Comparison of ENCODE assay signal across 20 cellular contexts in the genomic region with DNA sequence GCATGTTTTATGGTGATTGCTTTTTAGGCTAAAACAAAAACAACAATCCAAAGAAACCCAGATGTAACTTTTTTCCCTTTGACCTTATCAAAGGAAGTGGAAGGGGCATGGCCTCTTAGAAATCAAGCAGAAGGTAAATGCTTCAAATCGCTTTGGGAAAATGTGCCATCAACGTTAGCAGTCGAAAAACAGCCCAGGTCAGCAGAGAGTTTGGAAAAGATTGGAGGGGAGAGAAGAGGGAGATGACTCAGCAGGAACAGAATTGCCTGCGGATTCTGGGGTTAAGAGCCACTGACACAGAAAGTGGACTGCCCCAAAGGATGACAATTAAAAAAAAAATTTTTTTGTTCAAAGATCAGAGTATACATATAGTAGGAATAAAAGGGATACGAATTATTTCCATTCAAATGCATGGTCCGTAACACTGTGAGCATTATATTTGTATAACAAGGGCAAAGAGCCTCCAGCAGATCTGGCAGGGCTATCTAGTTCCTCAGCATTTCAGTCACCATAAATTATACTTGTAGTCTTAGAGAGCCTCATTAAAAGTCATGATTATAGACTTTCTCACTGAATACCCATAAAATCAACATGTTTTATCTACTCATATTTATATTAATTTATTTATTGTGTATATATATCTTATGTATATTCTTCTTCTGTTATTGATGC.
DNase-seq lines count a peak whose midpoint lies in the region; ATAC-seq and TF ChIP-seq lines count a peak whose summit lies in the region.
"Had no signal": no experiment of that assay in that cellular context is flagged by ENCODE, and none has a peak within 500 bp of the region (broad histone marks: within the 10 kb centered on the region; RNA-seq: fewer than 3 reads in every experiment).

No MANE protein-coding gene starts in this region.

- H3K27me3 Mint-ChIP-seq in natural killer cell (ENCODE audit: low read depth in 2 of 2): no peaks in the 10 kb centered on the region
- H3K27me3 Mint-ChIP-seq in progenitor cell of endocrine pancreas: no peaks in the 10 kb centered on the region
- H3K27me3 Mint-ChIP-seq: activated naive CD4-positive, alpha-beta T cell treated with anti-CD3 and anti-CD28 coated beads, Interleukin-2, amount 50 U/mL, for 24 hours; CD4-positive, alpha-beta memory T cell; naive thymus-derived CD4-positive, alpha-beta T cell had no signal

- H3K27me3 ChIP-seq in ACC112 (ENCODE audit: insufficient read depth, low read length): no peaks in the 10 kb centered on the region
- H3K27me3 ChIP-seq: cardiac muscle cell, stomach had no signal

- ATAC-seq in natural killer cell: no peak
- ATAC-seq: left ventricle myocardium superior; naive thymus-derived CD4-positive, alpha-beta T cell; Panc1 had no signal

- TF ChIP-seq CTCF in astrocyte of the spinal cord (IDR thresholded peaks at IDR 0.05; ENCODE audit: low read depth, low read length): no peak
- no peak for TF ChIP-seq CTCF in natural killer cell (IDR thresholded peaks at IDR 0.05)
- TF ChIP-seq CTCF in progenitor cell of endocrine pancreas (IDR thresholded peaks at IDR 0.05; ENCODE audit: unreplicated experiment): no peak

- peak overlapping the region; percentile 17 for H2AFZ ChIP-seq in ACC112 (ENCODE audit: low read length, unreplicated experiment)

- no peak overlapping the region for H3K27ac ChIP-seq in ACC112 (ENCODE audit: low read depth, low read length)
- H3K27ac ChIP-seq: cardiac muscle cell, stomach had no signal

- DNase-seq in HT1080 (ENCODE audit: low read depth): peak; percentile 3
- peak; percentile 37 for DNase-seq in astrocyte of the spinal cord (ENCODE audit: low read depth, low spot score)
- peak; percentile 19 for DNase-seq in medulla oblongata (ENCODE audit: extremely low spot score)
- no peak for DNase-seq in natural killer cell
- no peak for DNase-seq in KBM-7
- no peak for DNase-seq in mucosa of gallbladder (ENCODE audit: low spot score)
- no peak for DNase-seq in progenitor cell of endocrine pancreas (ENCODE audit: low spot score, unreplicated experiment)
- DNase-seq: activated T-cell treated with anti-CD3 and anti-CD28 coated beads, Interleukin-2, amount 50 U/mL, for 1 hour; CD4-positive, alpha-beta memory T cell; effector memory CD4-positive, alpha-beta T cell; left ventricle myocardium superior; naive thymus-derived CD4-positive, alpha-beta T cell; NCI-H1930; NCI-H526 treated with DMSO at 0.1 percent for 48 hours; stimulated activated CD4-positive, alpha-beta T cell treated with anti-CD3 and anti-CD28 coated beads, Interleukin-15, amount 100 ng/mL, for 24 hours; stomach had no signal

- H3K4me3 ChIP-seq in ACC112 (ENCODE audit: low read depth, low read length): no peak overlapping the region
- no peak overlapping the region for H3K4me3 ChIP-seq in astrocyte of the spinal cord (ENCODE audit: low read depth, low read length)
- H3K4me3 ChIP-seq: cardiac muscle cell, stomach had no signal

- H3K4me3 Mint-ChIP-seq in natural killer cell: no peak overlapping the region
- no peak overlapping the region for H3K4me3 Mint-ChIP-seq in progenitor cell of endocrine pancreas (ENCODE audit: low read depth)
- H3K4me3 Mint-ChIP-seq: activated naive CD4-positive, alpha-beta T cell treated with anti-CD3 and anti-CD28 coated beads, Interleukin-2, amount 50 U/mL, for 24 hours; CD4-positive, alpha-beta memory T cell; naive thymus-derived CD4-positive, alpha-beta T cell had no signal

- H3K9me3 Mint-ChIP-seq in natural killer cell (peaks cover 2% of the 10 kb centered on the region in 2 donors), progenitor cell of endocrine pancreas (ENCODE audit: low read depth) (no peaks in the 10 kb centered on the region)
- H3K9me3 Mint-ChIP-seq: activated naive CD4-positive, alpha-beta T cell treated with anti-CD3 and anti-CD28 coated beads, Interleukin-2, amount 50 U/mL, for 24 hours had no signal

- no peaks in the 10 kb centered on the region for H3K79me2 ChIP-seq in ACC112 (ENCODE audit: control insufficient read depth, insufficient read depth, low read length, unreplicated experiment)

- no peak overlapping the region for H3K27ac Mint-ChIP-seq in natural killer cell
- no peak overlapping the region for H3K27ac Mint-ChIP-seq in progenitor cell of endocrine pancreas
- H3K27ac Mint-ChIP-seq: activated naive CD4-positive, alpha-beta T cell treated with anti-CD3 and anti-CD28 coated beads, Interleukin-2, amount 50 U/mL, for 24 hours; CD4-positive, alpha-beta memory T cell; naive thymus-derived CD4-positive, alpha-beta T cell had no signal

- in situ Hi-C loops in astrocyte of the spinal cord (cut with HindIII; ENCODE audit: low sequenced_read_pairs) (no loop called here), KBM-7 (cut with MboI; ENCODE audit: low pct_unique_long_range_greater_than_20kb, low sequenced_read_pairs) (no loop called here)

- H3K36me3 Mint-ChIP-seq in natural killer cell (no peaks in the 10 kb centered on the region), progenitor cell of endocrine pancreas (ENCODE audit: insufficient read depth) (no peaks in the 10 kb centered on the region)
- H3K36me3 Mint-ChIP-seq: activated naive CD4-positive, alpha-beta T cell treated with anti-CD3 and anti-CD28 coated beads, Interleukin-2, amount 50 U/mL, for 24 hours; CD4-positive, alpha-beta memory T cell; naive thymus-derived CD4-positive, alpha-beta T cell had no signal

- intact Hi-C loops in natural killer cell (cut with micrococcal nuclease): no loop called here

- H3K4me1 ChIP-seq in ACC112 (ENCODE audit: control insufficient read depth, insufficient read depth, low read length, unreplicated experiment): peaks cover 4% of the 10 kb centered on the region
- H3K4me1 ChIP-seq: stomach had no signal

- H3K4me1 Mint-ChIP-seq in natural killer cell (no peaks in the 10 kb centered on the region), progenitor cell of endocrine pancreas (ENCODE audit: low read depth) (peaks cover 2% of the 10 kb centered on the region)
- H3K4me1 Mint-ChIP-seq: activated naive CD4-positive, alpha-beta T cell treated with anti-CD3 and anti-CD28 coated beads, Interleukin-2, amount 50 U/mL, for 24 hours; CD4-positive, alpha-beta memory T cell; naive thymus-derived CD4-positive, alpha-beta T cell had no signal

- H3K36me3 ChIP-seq in ACC112 (ENCODE audit: insufficient read depth, low read length): no peaks in the 10 kb centered on the region
- H3K36me3 ChIP-seq: cardiac muscle cell, stomach had no signal

Comparison
In these comparisons a context has a peak if more than half of its experiments do, and no peak if none do; other contexts are left out.
1. DNase-seq: peak in HT1080 (single experiment), astrocyte of the spinal cord (single experiment) and medulla oblongata (single experiment); none in natural killer cell (single experiment), KBM-7 (single experiment), mucosa of gallbladder (single experiment) and progenitor cell of endocrine pancreas (single experiment).